ENCODE assay signal across 9 cellular contexts in genomic region chr3:31704651-31705179, GRCh38.
A peak's percentile ranks its signal among the peaks of the same experiment; 100 is the strongest.
DNase-seq lines count a peak whose midpoint lies in the region; ATAC-seq and TF ChIP-seq lines count a peak whose summit lies in the region.
"Had no signal": no experiment of that assay in that cellular context is flagged by ENCODE, and none has a peak within 500 bp of the region (broad histone marks: within the 10 kb centered on the region; RNA-seq: fewer than 3 reads in every experiment).

No MANE protein-coding gene starts in this region.

- no peaks in the 10 kb centered on the region for H3K9me3 ChIP-seq in tibial artery

- peak overlapping the region; percentile 85 for H3K27ac Mint-ChIP-seq in activated naive CD4-positive, alpha-beta T cell treated with anti-CD3 and anti-CD28 coated beads for 36 hours

- TF ChIP-seq CTCF in tibial artery (IDR thresholded peaks at IDR 0.05), result no peak

- H3K36me3 ChIP-seq in tibial artery, result peaks cover 0 to 16% (median 13%) of the 10 kb centered on the region in 3 donors

- ATAC-seq in HG03442 (IDR thresholded peaks at IDR 0.05; ENCODE audit: unreplicated experiment) (no peak), HG03045 (IDR thresholded peaks at IDR 0.05; ENCODE audit: unreplicated experiment) (no peak)

- H3K36me3 Mint-ChIP-seq in activated naive CD4-positive, alpha-beta T cell treated with anti-CD3 and anti-CD28 coated beads for 36 hours (ENCODE audit: low read depth), result no peaks in the 10 kb centered on the region

- intact Hi-C loops in activated naive CD4-positive, alpha-beta T cell treated with anti-CD3 and anti-CD28 coated beads for 36 hours (cut with micrococcal nuclease), result loop anchor here (1.0 to 5.0 kb wide), 10 partner anchors 52 to 937 kb away; partner anchors contain the start of gene STT3B
- intact Hi-C loops in tibial artery (cut with DNase I; ENCODE audit: low total_unique reads), result no loop called here

- DNase-seq in activated naive CD4-positive, alpha-beta T cell treated with anti-CD3 and anti-CD28 coated beads for 36 hours, result peak; percentile 74
- DNase-seq in activated naive CD4-positive, alpha-beta T cell treated with anti-CD3 and anti-CD28 coated beads, Interleukin-2, amount 50 U/mL, for 16 hours, result no peak
- peak; percentile 68 for DNase-seq in T1000 (lab: John Stamatoyannopoulos, UW)
- DNase-seq in kidney glomerular epithelial cell (lab: John Stamatoyannopoulos, UW), result peak; percentile 51
- peak; percentile 26 to 78 for DNase-seq in tibial artery
- no peak for DNase-seq in COR-L47 (lab: John Stamatoyannopoulos, UW)

- peaks cover 13% of the 10 kb centered on the region for H3K4me1 Mint-ChIP-seq in activated naive CD4-positive, alpha-beta T cell treated with anti-CD3 and anti-CD28 coated beads for 36 hours (ENCODE audit: low read depth)

- no peaks in the 10 kb centered on the region for H3K9me3 Mint-ChIP-seq in activated naive CD4-positive, alpha-beta T cell treated with anti-CD3 and anti-CD28 coated beads for 36 hours

- H3K4me3 ChIP-seq in tibial artery, result no peak overlapping the region
- H3K4me3 ChIP-seq: SK-N-MC had no signal

- CTCF ChIA-PET in activated naive CD4-positive, alpha-beta T cell treated with anti-CD3 and anti-CD28 coated beads for 36 hours (lab: Charles Lee), result interaction anchor here (1.1 to 1.8 kb wide), 2 partner anchors 9 to 71 kb away, joined by 3 to 6 read pairs; no protein-coding TSS in a partner anchor

- H3K27ac ChIP-seq in tibial artery, result no peak overlapping the region
- H3K27ac ChIP-seq: SK-N-MC had no signal

- H3K4me3 Mint-ChIP-seq in activated naive CD4-positive, alpha-beta T cell treated with anti-CD3 and anti-CD28 coated beads for 36 hours, result peak overlapping the region; percentile 55

- H3K4me1 ChIP-seq in tibial artery, result peaks cover 0 to 16% (median 12%) of the 10 kb centered on the region in 4 donors

- peaks cover 7% of the 10 kb centered on the region for H3K27me3 Mint-ChIP-seq in activated naive CD4-positive, alpha-beta T cell treated with anti-CD3 and anti-CD28 coated beads for 36 hours (ENCODE audit: low read depth)

- H3K27me3 ChIP-seq in tibial artery, result no peaks in the 10 kb centered on the region

Comparison
In these comparisons a context has a peak if more than half of its experiments do, and no peak if none do; other contexts are left out.
1. DNase-seq: peak in activated naive CD4-positive, alpha-beta T cell treated with anti-CD3 and anti-CD28 coated beads for 36 hours (single experiment), T1000 (single experiment), kidney glomerular epithelial cell (single experiment) and tibial artery (2 of 2); none in activated naive CD4-positive, alpha-beta T cell treated with anti-CD3 and anti-CD28 coated beads, Interleukin-2, amount 50 U/mL, for 16 hours (single experiment) and COR-L47 (single experiment).